In the genomic region with DNA sequence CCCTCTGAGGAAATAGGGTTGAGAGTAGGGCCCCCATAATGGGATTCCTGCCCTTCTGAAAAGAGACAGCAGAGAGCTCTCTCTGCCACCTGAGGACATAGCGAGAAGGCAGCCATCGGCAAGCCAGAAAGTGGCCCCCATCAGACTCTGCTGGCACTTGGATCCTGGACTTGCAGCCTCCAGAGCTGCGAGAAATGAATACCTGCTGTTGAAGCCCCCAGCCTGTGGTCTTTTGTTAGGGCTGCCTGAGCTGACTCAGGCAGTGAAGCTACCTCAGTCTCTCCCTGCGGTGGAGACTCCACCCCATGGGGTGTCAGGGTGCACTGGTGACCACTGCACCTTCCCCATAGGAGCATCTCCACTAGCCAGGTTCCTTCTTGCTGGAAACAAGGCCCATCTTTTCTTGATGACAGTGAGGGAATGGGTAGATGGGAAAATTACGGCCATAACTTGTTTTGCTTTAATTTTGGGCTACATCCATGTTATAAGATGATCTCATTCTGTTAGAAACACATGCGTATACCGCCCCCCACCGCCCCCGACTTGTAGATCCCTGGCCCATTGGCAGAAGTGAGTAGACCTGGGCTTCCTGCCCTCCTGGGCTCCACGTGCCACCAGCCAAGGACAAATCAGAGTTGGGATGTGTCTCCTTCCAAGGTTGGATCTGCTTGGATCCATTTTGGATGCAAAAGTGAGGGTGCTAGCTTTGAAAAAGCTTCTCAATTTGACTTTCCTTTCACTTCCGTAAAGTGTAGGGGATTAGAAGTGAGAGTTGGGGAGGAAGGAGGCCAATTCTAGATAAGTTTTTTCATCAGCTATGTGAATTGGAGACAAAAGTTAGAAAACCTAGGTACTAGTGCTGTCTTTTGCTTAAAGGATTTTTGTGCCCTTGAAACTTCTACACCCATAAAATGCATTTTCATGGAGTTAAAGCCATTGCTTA, we compare ENCODE assay signal across 12 cellular contexts. TPM values are rescaled to one million over a fixed set of nuclear protein-coding genes. Genes with fewer than 3 reads are reported as not detected.
DNase-seq lines count a peak whose midpoint lies in the region; ATAC-seq and TF ChIP-seq lines count a peak whose summit lies in the region.
"Had no signal": no experiment of that assay in that cellular context is flagged by ENCODE, and none has a peak within 500 bp of the region (broad histone marks: within the 10 kb centered on the region; RNA-seq: fewer than 3 reads in every experiment).

No MANE protein-coding gene starts in this region.

- H3K27ac ChIP-seq in left ventricle myocardium inferior (replicated peaks) = peak overlapping the region; percentile 14
- H3K27ac ChIP-seq in effector memory CD4-positive, alpha-beta T cell (ENCODE audit: insufficient read depth, low read length, poor library complexity, severe bottlenecking) = peak overlapping the region; percentile 80
- H3K27ac ChIP-seq: cardiac muscle cell, neural progenitor cell had no signal

- peaks cover 78% of the 10 kb centered on the region for H3K4me1 Mint-ChIP-seq in T-helper 2 cell treated with Interferon-gamma antibody and Interleukin-4, amounts not matched to agents 5 μg/mL and 100 μg/mL, for 36 hours (ENCODE audit: low read depth)
- peaks cover 100% of the 10 kb centered on the region for H3K4me1 Mint-ChIP-seq in stimulated activated naive CD8-positive, alpha-beta T cell treated with anti-CD3 and anti-CD28 coated beads, Interleukin-15, amount 100 ng/mL, for 72 hours

- DNase-seq in left ventricle myocardium inferior (peak; percentile 44), Right ventricle myocardium inferior (ENCODE audit: missing footprints) (no peak), GM19240 (ENCODE audit: insufficient read length, low spot score) (no peak)
- DNase-seq in T-helper 2 cell treated with Interferon-gamma antibody and Interleukin-4, amounts not matched to agents 5 μg/mL and 100 μg/mL, for 36 hours (ENCODE audit: low spot score) = peak; percentile 58
- peak in 1 of 3 donors; percentile 56 for DNase-seq in effector memory CD4-positive, alpha-beta T cell
- no peak for DNase-seq in stimulated activated naive CD8-positive, alpha-beta T cell treated with anti-CD3 and anti-CD28 coated beads, Interleukin-15, amount 100 ng/mL, for 72 hours
- DNase-seq: BE2C, heart right ventricle had no signal

- H3K9me3 ChIP-seq in left ventricle myocardium inferior (replicated peaks) = no peaks in the 10 kb centered on the region
- no peaks in the 10 kb centered on the region for H3K9me3 ChIP-seq in effector memory CD4-positive, alpha-beta T cell (ENCODE audit: control insufficient read depth, low read length)
- H3K9me3 ChIP-seq: BE2C, heart right ventricle had no signal

- intact Hi-C loops in left ventricle myocardium inferior (cut with micrococcal nuclease) = no loop called here
- intact Hi-C loops in Right ventricle myocardium inferior (cut with DNase I) = no loop called here

- peaks cover 73% of the 10 kb centered on the region for H3K4me1 ChIP-seq in left ventricle myocardium inferior
- peaks cover 83% of the 10 kb centered on the region for H3K4me1 ChIP-seq in effector memory CD4-positive, alpha-beta T cell (ENCODE audit: control insufficient read depth, insufficient read depth, low read length, poor library complexity, severe bottlenecking)
- H3K4me1 ChIP-seq: BE2C had no signal

- H3K36me3 ChIP-seq in left ventricle myocardium inferior = no peaks in the 10 kb centered on the region
- no peaks in the 10 kb centered on the region for H3K36me3 ChIP-seq in effector memory CD4-positive, alpha-beta T cell (ENCODE audit: control insufficient read depth, insufficient read depth, low read length)
- H3K36me3 ChIP-seq: BE2C, cardiac muscle cell, heart right ventricle, neural progenitor cell had no signal

- H3K27me3 Mint-ChIP-seq in T-helper 2 cell treated with Interferon-gamma antibody and Interleukin-4, amounts not matched to agents 5 μg/mL and 100 μg/mL, for 36 hours (ENCODE audit: low read depth) = no peaks in the 10 kb centered on the region
- no peaks in the 10 kb centered on the region for H3K27me3 Mint-ChIP-seq in stimulated activated naive CD8-positive, alpha-beta T cell treated with anti-CD3 and anti-CD28 coated beads, Interleukin-15, amount 100 ng/mL, for 72 hours

- no peak for ATAC-seq in Right ventricle myocardium inferior
- ATAC-seq in stimulated activated naive CD8-positive, alpha-beta T cell treated with anti-CD3 and anti-CD28 coated beads, Interleukin-15, amount 100 ng/mL, for 72 hours = no peak
- no peak for ATAC-seq in HG03565 (IDR thresholded peaks at IDR 0.05; ENCODE audit: unreplicated experiment)
- no peak for ATAC-seq in GM19397 (IDR thresholded peaks at IDR 0.05; ENCODE audit: unreplicated experiment)

- H3K4me3 ChIP-seq in left ventricle myocardium inferior = no peak overlapping the region
- no peak overlapping the region for H3K4me3 ChIP-seq in effector memory CD4-positive, alpha-beta T cell (ENCODE audit: insufficient read depth, low read depth, low read length, poor library complexity, severe bottlenecking)
- H3K4me3 ChIP-seq: cardiac muscle cell, heart right ventricle, neural progenitor cell had no signal

- H3K27me3 ChIP-seq in left ventricle myocardium inferior (ENCODE audit: low read depth) = no peaks in the 10 kb centered on the region
- no peaks in the 10 kb centered on the region for H3K27me3 ChIP-seq in effector memory CD4-positive, alpha-beta T cell (replicated peaks; ENCODE audit: control insufficient read depth, insufficient read depth, low read length, poor library complexity, severe bottlenecking)
- H3K27me3 ChIP-seq: BE2C, cardiac muscle cell, heart right ventricle, neural progenitor cell had no signal

- no peaks in the 10 kb centered on the region for H3K9me3 Mint-ChIP-seq in T-helper 2 cell treated with Interferon-gamma antibody and Interleukin-4, amounts not matched to agents 5 μg/mL and 100 μg/mL, for 36 hours
- no peaks in the 10 kb centered on the region for H3K9me3 Mint-ChIP-seq in stimulated activated naive CD8-positive, alpha-beta T cell treated with anti-CD3 and anti-CD28 coated beads, Interleukin-15, amount 100 ng/mL, for 72 hours

- TF ChIP-seq CTCF in left ventricle myocardium inferior (IDR thresholded peaks at IDR 0.05; ENCODE audit: borderline replicate concordance) = peak; percentile 37

- peak overlapping the region; percentile 87 for H3K27ac Mint-ChIP-seq in T-helper 2 cell treated with Interferon-gamma antibody and Interleukin-4, amounts not matched to agents 5 μg/mL and 100 μg/mL, for 36 hours
- peak overlapping the region; percentile 27 to 84 for H3K27ac Mint-ChIP-seq in stimulated activated naive CD8-positive, alpha-beta T cell treated with anti-CD3 and anti-CD28 coated beads, Interleukin-15, amount 100 ng/mL, for 72 hours
- H3K27ac Mint-ChIP-seq: neural progenitor cell had no signal

- H3K36me3 Mint-ChIP-seq in T-helper 2 cell treated with Interferon-gamma antibody and Interleukin-4, amounts not matched to agents 5 μg/mL and 100 μg/mL, for 36 hours (ENCODE audit: low read depth) = peaks cover 28% of the 10 kb centered on the region

- H3K4me3 Mint-ChIP-seq in T-helper 2 cell treated with Interferon-gamma antibody and Interleukin-4, amounts not matched to agents 5 μg/mL and 100 μg/mL, for 36 hours = peak overlapping the region; percentile 71
- peak overlapping the region; percentile 57 to 70 for H3K4me3 Mint-ChIP-seq in stimulated activated naive CD8-positive, alpha-beta T cell treated with anti-CD3 and anti-CD28 coated beads, Interleukin-15, amount 100 ng/mL, for 72 hours
- H3K4me3 Mint-ChIP-seq: neural progenitor cell had no signal

RNA-seq across cellular contexts. Expression of gene NCK2, which starts 42.9 kb away (rescaled TPM):
- total RNA-seq in left ventricle myocardium inferior (24.7 TPM), Right ventricle myocardium inferior (32.9 TPM)

Comparison
In these comparisons a context has a peak if more than half of its experiments do, and no peak if none do; other contexts are left out.
1. DNase-seq: peak in left ventricle myocardium inferior (single experiment) and T-helper 2 cell treated with Interferon-gamma antibody and Interleukin-4, amounts not matched to agents 5 μg/mL and 100 μg/mL, for 36 hours (single experiment); none in Right ventricle myocardium inferior (single experiment), stimulated activated naive CD8-positive, alpha-beta T cell treated with anti-CD3 and anti-CD28 coated beads, Interleukin-15, amount 100 ng/mL, for 72 hours (0 of 2) and GM19240 (single experiment).